ENCODE assay signal across 27 cellular contexts in the genomic region with DNA sequence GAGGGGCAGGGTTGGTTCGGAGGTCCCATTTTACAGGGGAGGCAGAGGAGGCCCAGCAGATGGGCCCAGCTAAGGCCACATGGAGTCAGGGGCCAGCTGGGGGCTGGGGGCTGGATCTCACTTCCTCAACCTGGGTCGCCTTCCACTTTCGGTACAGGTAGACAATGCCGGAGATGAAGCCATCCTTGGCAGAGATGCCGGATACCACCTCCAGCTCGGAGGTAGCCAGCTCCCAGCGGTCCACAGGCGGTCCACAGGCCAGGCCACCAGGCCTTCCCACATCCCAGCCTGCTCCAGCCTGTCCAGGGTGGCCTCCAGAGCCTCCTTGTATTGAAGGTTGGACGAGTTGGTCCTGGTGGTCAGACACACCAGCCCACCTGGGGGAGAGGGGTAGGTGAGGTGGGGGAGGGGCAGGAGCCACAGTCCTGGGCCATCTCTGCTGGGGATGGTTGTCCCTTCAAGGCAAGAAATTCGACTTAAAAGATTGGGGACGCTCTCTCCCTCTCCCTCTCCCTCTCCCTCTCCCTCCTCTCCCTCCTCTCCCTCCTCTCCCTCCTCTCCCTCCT. TPM values are rescaled to one million over a fixed set of nuclear protein-coding genes. Genes with fewer than 3 reads are reported as not detected.
DNase-seq lines count a peak whose midpoint lies in the region; FAIRE-seq and TF ChIP-seq lines count a peak whose summit lies in the region.
"Had no signal": no experiment of that assay in that cellular context is flagged by ENCODE, and none has a peak within 500 bp of the region (broad histone marks: within the 10 kb centered on the region; RNA-seq: fewer than 3 reads in every experiment).

No MANE protein-coding gene starts in this region.

- intact Hi-C loops in kidney (cut with DNase I): no loop called here
- intact Hi-C loops in activated T-helper 1 cell treated with anti-CD3 and anti-CD28 coated beads, Interleukin-12 subunit alpha, Interleukin-12 subunit beta, Interleukin-2, Interleukin-4 antibody, amounts not matched to agents 30 ng/mL and 10 ng/mL and 1 ng/mL, durations not matched to agents 14 hours and 24 hours and 36 hours (cut with micrococcal nuclease): no loop called here

- no peak for TF ChIP-seq RAD21 in Ishikawa (IDR thresholded peaks at IDR 0.05; ENCODE audit: low read depth)

- no peaks in the 10 kb centered on the region for H3K9me3 Mint-ChIP-seq in activated T-helper 1 cell treated with anti-CD3 and anti-CD28 coated beads, Interleukin-12 subunit alpha, Interleukin-12 subunit beta, Interleukin-2, Interleukin-4 antibody, amounts not matched to agents 30 ng/mL and 10 ng/mL and 1 ng/mL, durations not matched to agents 14 hours and 24 hours and 36 hours
- H3K9me3 Mint-ChIP-seq: IgD-negative memory B cell had no signal

- no peaks in the 10 kb centered on the region for H3K36me3 Mint-ChIP-seq in activated T-helper 1 cell treated with anti-CD3 and anti-CD28 coated beads, Interleukin-12 subunit alpha, Interleukin-12 subunit beta, Interleukin-2, Interleukin-4 antibody, amounts not matched to agents 30 ng/mL and 10 ng/mL and 1 ng/mL, durations not matched to agents 14 hours and 24 hours and 36 hours (ENCODE audit: low read depth)
- H3K36me3 Mint-ChIP-seq: CD4-positive, CD25-positive, alpha-beta regulatory T cell; IgD-negative memory B cell had no signal

- no peak overlapping the region for H3K4me3 Mint-ChIP-seq in activated T-helper 1 cell treated with anti-CD3 and anti-CD28 coated beads, Interleukin-12 subunit alpha, Interleukin-12 subunit beta, Interleukin-2, Interleukin-4 antibody, amounts not matched to agents 30 ng/mL and 10 ng/mL and 1 ng/mL, durations not matched to agents 14 hours and 24 hours and 36 hours
- H3K4me3 Mint-ChIP-seq: CD4-positive, CD25-positive, alpha-beta regulatory T cell had no signal

- no peak for FAIRE-seq in kidney (lab: Jason Lieb, UNC)

- peaks cover 1% of the 10 kb centered on the region for H3K27me3 Mint-ChIP-seq in activated T-helper 1 cell treated with anti-CD3 and anti-CD28 coated beads, Interleukin-12 subunit alpha, Interleukin-12 subunit beta, Interleukin-2, Interleukin-4 antibody, amounts not matched to agents 30 ng/mL and 10 ng/mL and 1 ng/mL, durations not matched to agents 14 hours and 24 hours and 36 hours (ENCODE audit: insufficient read depth)
- H3K27me3 Mint-ChIP-seq: CD4-positive, CD25-positive, alpha-beta regulatory T cell; IgD-negative memory B cell had no signal

- H3K9me3 ChIP-seq in kidney (ENCODE audit: control insufficient read depth in 1 of 2, low read length in 2 of 2): no peaks in the 10 kb centered on the region

- no peak overlapping the region for H3K27ac Mint-ChIP-seq in activated T-helper 1 cell treated with anti-CD3 and anti-CD28 coated beads, Interleukin-12 subunit alpha, Interleukin-12 subunit beta, Interleukin-2, Interleukin-4 antibody, amounts not matched to agents 30 ng/mL and 10 ng/mL and 1 ng/mL, durations not matched to agents 14 hours and 24 hours and 36 hours
- H3K27ac Mint-ChIP-seq: CD4-positive, CD25-positive, alpha-beta regulatory T cell; IgD-negative memory B cell had no signal

- H3K36me3 ChIP-seq in kidney (ENCODE audit: control insufficient read depth in 1 of 2, insufficient read depth in 2 of 2, low read length in 2 of 2): no peaks in the 10 kb centered on the region

- H3K27ac ChIP-seq in kidney (ENCODE audit: low read depth in 2 of 2, low read length in 2 of 2): no peak overlapping the region
- H3K27ac ChIP-seq: HL-60 had no signal

- TF ChIP-seq EP300 in Ishikawa (IDR thresholded peaks at IDR 0.05; ENCODE audit: borderline replicate concordance): no peak

- TF ChIP-seq CTCF in kidney (IDR thresholded peaks at IDR 0.05; ENCODE audit: borderline replicate concordance, extremely low read depth, insufficient read depth): no peak

- DNase-seq in DMS53 (lab: John Stamatoyannopoulos, UW): peak; percentile 57
- DNase-seq in DMS53 treated with DMSO at 0.1 percent for 48 hours (lab: John Stamatoyannopoulos, UW; ENCODE audit: unreplicated experiment): no peak
- peak; percentile 59 for DNase-seq in kidney
- DNase-seq in midbrain (lab: John Stamatoyannopoulos, UW): no peak
- no peak for DNase-seq in AG20443 (ENCODE audit: low spot score)
- DNase-seq in activated T-helper 1 cell treated with anti-CD3 and anti-CD28 coated beads, Interleukin-12 subunit alpha, Interleukin-12 subunit beta, Interleukin-2, Interleukin-4 antibody, amounts not matched to agents 30 ng/mL and 10 ng/mL and 1 ng/mL, durations not matched to agents 14 hours and 24 hours and 36 hours (ENCODE audit: low spot score): no peak
- DNase-seq: 8988T; ACHN; CD4-positive, CD25-positive, alpha-beta regulatory T cell; DMS153; GOT3; Kasumi-1; NCI-H1092 treated with DMSO at 0.1 percent for 48 hours; NCI-H1436; NCI-H187; NCI-H2081 treated with DMSO at 0.1 percent for 48 hours; NCI-H2171; NCI-H226; NCI-H510A; NCI-H69; Peyer's patch; SHP77 treated with DMSO at 0.1 percent for 48 hours had no signal

- peaks cover 5 to 14% of the 10 kb centered on the region in 2 donors for H3K4me1 ChIP-seq in kidney (ENCODE audit: control insufficient read depth in 1 of 2, insufficient read depth in 1 of 2, low read depth in 1 of 2, low read length in 2 of 2)
- H3K4me1 ChIP-seq: Peyer's patch had no signal

- no peaks in the 10 kb centered on the region for H3K4me1 Mint-ChIP-seq in activated T-helper 1 cell treated with anti-CD3 and anti-CD28 coated beads, Interleukin-12 subunit alpha, Interleukin-12 subunit beta, Interleukin-2, Interleukin-4 antibody, amounts not matched to agents 30 ng/mL and 10 ng/mL and 1 ng/mL, durations not matched to agents 14 hours and 24 hours and 36 hours (ENCODE audit: low read depth)
- H3K4me1 Mint-ChIP-seq: IgD-negative memory B cell had no signal

- H3K4me3 ChIP-seq in kidney (ENCODE audit: low read length in 2 of 2): no peak overlapping the region

- no peak overlapping the region for H3K9ac ChIP-seq in kidney (ENCODE audit: low read length in 2 of 2)

TF ChIP-seq in Ishikawa, 13 proteins besides CTCF, POLR2A, EP300 and RAD21:
- TF ChIP-seq ZBTB7A (IDR thresholded peaks at IDR 0.05; ENCODE audit: low read depth) (peak; percentile 37; the same call in 1 of the 2 replicates), TAF1 (IDR thresholded peaks at IDR 0.05; ENCODE audit: low read depth) (no peak)

RNA-seq across cellular contexts. Expression of gene CLDN4, which starts 3.9 kb away (rescaled TPM):
- 342 TPM for total RNA-seq in kidney
- 82.6 TPM for polyA plus RNA-seq in kidney (ENCODE audit: insufficient read depth, low read depth, low replicate concordance)
- not detected in 2 replicates for total RNA-seq in activated T-helper 1 cell treated with anti-CD3 and anti-CD28 coated beads, Interleukin-12 subunit alpha, Interleukin-12 subunit beta, Interleukin-2, Interleukin-4 antibody, amounts not matched to agents 30 ng/mL and 10 ng/mL and 1 ng/mL, durations not matched to agents 14 hours and 24 hours and 36 hours
- polyA plus RNA-seq: IgD-negative memory B cell had no signal

RNA-seq across cellular contexts. Expression of gene METTL27, which starts 7.6 kb away (rescaled TPM):
- total RNA-seq in kidney: 19.3 TPM
- polyA plus RNA-seq in kidney (ENCODE audit: insufficient read depth, low read depth, low replicate concordance): 12.9 TPM
- 1.2 and 1.8 TPM in 2 replicates for total RNA-seq in activated T-helper 1 cell treated with anti-CD3 and anti-CD28 coated beads, Interleukin-12 subunit alpha, Interleukin-12 subunit beta, Interleukin-2, Interleukin-4 antibody, amounts not matched to agents 30 ng/mL and 10 ng/mL and 1 ng/mL, durations not matched to agents 14 hours and 24 hours and 36 hours
- total RNA-seq: G401 had no signal
- polyA plus RNA-seq: IgD-negative memory B cell had no signal

RNA-seq across cellular contexts. Expression of gene TMEM270, which starts 26.2 kb away (rescaled TPM):
- total RNA-seq in kidney: 0.50 TPM
- polyA plus RNA-seq in kidney (ENCODE audit: insufficient read depth, low read depth, low replicate concordance): not detected
- not detected in 2 replicates for total RNA-seq in activated T-helper 1 cell treated with anti-CD3 and anti-CD28 coated beads, Interleukin-12 subunit alpha, Interleukin-12 subunit beta, Interleukin-2, Interleukin-4 antibody, amounts not matched to agents 30 ng/mL and 10 ng/mL and 1 ng/mL, durations not matched to agents 14 hours and 24 hours and 36 hours
- total RNA-seq: CD4-positive, CD25-positive, alpha-beta regulatory T cell; G401; Peyer's patch had no signal
- polyA plus RNA-seq: BJ, IgD-negative memory B cell had no signal

Comparison
In these comparisons a context has a peak if more than half of its experiments do, and no peak if none do; other contexts are left out.
1. DNase-seq: peak in DMS53 (single experiment) and kidney (single experiment); none in DMS53 treated with DMSO at 0.1 percent for 48 hours (single experiment), midbrain (single experiment), AG20443 (single experiment) and activated T-helper 1 cell treated with anti-CD3 and anti-CD28 coated beads, Interleukin-12 subunit alpha, Interleukin-12 subunit beta, Interleukin-2, Interleukin-4 antibody, amounts not matched to agents 30 ng/mL and 10 ng/mL and 1 ng/mL, durations not matched to agents 14 hours and 24 hours and 36 hours (single experiment).
2. RNA of gene CLDN4, which starts 3.9 kb away (total RNA-seq): 342 TPM in kidney (single experiment); not detected in activated T-helper 1 cell treated with anti-CD3 and anti-CD28 coated beads, Interleukin-12 subunit alpha, Interleukin-12 subunit beta, Interleukin-2, Interleukin-4 antibody, amounts not matched to agents 30 ng/mL and 10 ng/mL and 1 ng/mL, durations not matched to agents 14 hours and 24 hours and 36 hours; every median in the first group is over 100 times any median in the second.